ENCODE assay signal across 21 cellular contexts in the genomic region with DNA sequence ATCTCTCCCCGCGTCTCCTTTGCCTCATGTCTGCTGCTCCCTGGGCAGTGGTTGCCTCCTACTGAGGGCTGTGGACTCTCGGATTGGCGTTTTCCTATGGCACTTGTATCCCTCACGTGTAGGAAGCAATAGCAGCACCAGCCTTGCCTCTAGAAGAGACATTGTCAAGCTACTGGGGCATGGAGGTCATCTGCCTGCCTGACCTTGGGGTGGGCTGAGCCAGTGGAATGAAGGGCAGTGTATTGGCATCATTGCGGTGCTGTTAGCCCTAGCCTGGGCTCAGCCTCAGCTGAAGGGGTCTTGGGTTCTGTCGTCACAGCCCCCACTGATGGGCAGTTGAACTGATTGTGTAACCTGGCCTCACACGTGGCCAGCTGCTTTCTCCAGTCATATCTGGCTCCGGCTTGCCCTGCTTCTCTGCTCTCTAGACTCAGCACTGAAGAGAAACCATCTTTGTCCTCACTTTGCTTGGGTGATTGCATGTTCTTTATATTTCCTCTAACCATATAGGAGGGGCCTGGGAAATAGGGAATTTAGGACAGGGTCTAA. TPM values are rescaled to one million over a fixed set of nuclear protein-coding genes. Genes with fewer than 3 reads are reported as not detected.
A peak's percentile ranks its signal among the peaks of the same experiment; 100 is the strongest.
DNase-seq lines count a peak whose midpoint lies in the region; ATAC-seq, FAIRE-seq and TF ChIP-seq lines count a peak whose summit lies in the region.
"Had no signal": no experiment of that assay in that cellular context is flagged by ENCODE, and none has a peak within 500 bp of the region (broad histone marks: within the 10 kb centered on the region; RNA-seq: fewer than 3 reads in every experiment).

No MANE protein-coding gene starts in this region.

- H3K4me1 Mint-ChIP-seq in IgD-negative memory B cell, result peaks cover 0 to 6% (median 0%) of the 10 kb centered on the region in 3 donors
- H3K4me1 Mint-ChIP-seq in nephron progenitor cell, result no peaks in the 10 kb centered on the region

- H3K4me3 ChIP-seq in adrenal gland (no peak overlapping the region), bronchial epithelial cell (ENCODE audit: low read depth, low read length) (no peak overlapping the region)
- H3K4me3 ChIP-seq: BLaER1 had no signal

- H3K27me3 Mint-ChIP-seq in IgD-negative memory B cell, result no peaks in the 10 kb centered on the region
- H3K27me3 Mint-ChIP-seq in nephron progenitor cell (ENCODE audit: low read depth, poor library complexity), result no peaks in the 10 kb centered on the region
- H3K27me3 Mint-ChIP-seq: B cell; CD4-positive, CD25-positive, alpha-beta regulatory T cell had no signal

- H3K4me3 Mint-ChIP-seq in IgD-negative memory B cell (peak overlapping the region in 1 of 4 donors; percentile 56), nephron progenitor cell (no peak overlapping the region)
- H3K4me3 Mint-ChIP-seq: B cell; CD8-positive, alpha-beta T cell had no signal

- in situ Hi-C loops in ACHN (cut with HindIII; ENCODE audit: low pct_ligation_motif_present, low pct_unique_long_range_greater_than_20kb, low sequenced_read_pairs), result no loop called here

- no peak for ATAC-seq in HG02852 (IDR thresholded peaks at IDR 0.05; ENCODE audit: unreplicated experiment)
- ATAC-seq: CD8-positive, alpha-beta T cell had no signal

- H3K36me3 Mint-ChIP-seq in IgD-negative memory B cell (peaks cover 3% of the 10 kb centered on the region), nephron progenitor cell (ENCODE audit: low read depth) (peaks cover 34% of the 10 kb centered on the region)

- H3K36me3 ChIP-seq in adrenal gland (replicated peaks in 1 of 2) (peaks cover 0 to 69% of the 10 kb centered on the region in 2 donors), bronchial epithelial cell (ENCODE audit: control insufficient read depth, insufficient read depth, low read length) (peaks cover 27% of the 10 kb centered on the region)

- H3K9me3 Mint-ChIP-seq in IgD-negative memory B cell, result no peaks in the 10 kb centered on the region
- H3K9me3 Mint-ChIP-seq in nephron progenitor cell, result no peaks in the 10 kb centered on the region
- H3K9me3 Mint-ChIP-seq: CD4-positive, CD25-positive, alpha-beta regulatory T cell; CD8-positive, alpha-beta T cell had no signal

- intact Hi-C loops in adrenal gland (cut with DNase I), result loop anchor here in 1 of 2 donors (5.0 kb wide), 1 partner anchor 43 kb away; no protein-coding TSS in a partner anchor

- H3K4me1 ChIP-seq in adrenal gland (replicated peaks in 1 of 2), result peaks cover 11 to 57% of the 10 kb centered on the region in 2 donors
- H3K4me1 ChIP-seq: BLaER1, Caco-2 had no signal

- 41 to 69% (median 48%) methylated on average over 4 to 9 of the region's 9 CpGs for WGBS in adrenal gland, 4 donors

- H3K27ac ChIP-seq in adrenal gland, result peak overlapping the region in 4 of 5 donors; percentile 14 to 77 (median 72)
- H3K27ac ChIP-seq: BLaER1, C4-2B had no signal

- DNase-seq in adrenal gland (peak in 6 of 7 donors; percentile 55 to 73 (median 62)), bronchial epithelial cell (ENCODE audit: low read depth) (no peak), nephron progenitor cell (no peak), erythroblast (lab: John Stamatoyannopoulos, UW) (no peak), ACHN (no peak)
- DNase-seq: Caco-2; CD4-positive, CD25-positive, alpha-beta regulatory T cell; CD8-positive, alpha-beta T cell; DMS153; DND-41; GOT3; HCEC 1CT had no signal

- no peaks in the 10 kb centered on the region for H3K9me3 ChIP-seq in adrenal gland (replicated peaks in 1 of 3)
- H3K9me3 ChIP-seq: BLaER1, Caco-2 had no signal

- TF ChIP-seq POLR2A in adrenal gland (IDR thresholded peaks at IDR 0.05) (peak in 1 of 2 donors; percentile 10), erythroblast (IDR thresholded peaks at IDR 0.05; ENCODE audit: low read length) (no peak)

- H3K27me3 ChIP-seq in adrenal gland (no peaks in the 10 kb centered on the region), bronchial epithelial cell (ENCODE audit: control insufficient read depth, insufficient read depth, low read length) (no peaks in the 10 kb centered on the region)
- H3K27me3 ChIP-seq: BLaER1 had no signal

- peak; percentile 75 for FAIRE-seq in bronchial epithelial cell (lab: Jason Lieb, UNC)
- FAIRE-seq: G401.6, GM12892, H54 had no signal

- TF ChIP-seq CTCF in adrenal gland (IDR thresholded peaks at IDR 0.05) (no peak), bronchial epithelial cell (IDR thresholded peaks at IDR 0.05; ENCODE audit: insufficient read depth, low read length, severe bottlenecking) (no peak), nephron progenitor cell (IDR thresholded peaks at IDR 0.05) (no peak)

- H3K27ac Mint-ChIP-seq in IgD-negative memory B cell, result peak overlapping the region in 2 of 3 donors; percentile 4 to 16
- H3K27ac Mint-ChIP-seq in nephron progenitor cell, result peak overlapping the region; percentile 11
- H3K27ac Mint-ChIP-seq: B cell; CD4-positive, CD25-positive, alpha-beta regulatory T cell; CD8-positive, alpha-beta T cell had no signal

RNA-seq across cellular contexts. Expression of gene ABCF3, which starts 8.1 kb away (rescaled TPM):
- polyA plus RNA-seq in IgD-negative memory B cell (49.1 TPM), adrenal gland (100 to 1,000 TPM; 189 to 353 (median 289) TPM)
- total RNA-seq in adrenal gland (100 to 1,000 TPM; 123 to 292 (median 182) TPM), bronchial epithelial cell (40.0 and 54.2 TPM in 2 replicates)

RNA-seq across cellular contexts. Expression of gene AP2M1, which starts 19.4 kb away (rescaled TPM):
- polyA plus RNA-seq in IgD-negative memory B cell, result 249 TPM
- 100 to 1,000 TPM; 305 to 700 (median 595) TPM for total RNA-seq in adrenal gland
- 100 to 1,000 TPM; 250 to 882 (median 362) TPM for polyA plus RNA-seq in adrenal gland
- total RNA-seq in bronchial epithelial cell, result 262 and 275 TPM in 2 replicates

RNA-seq across cellular contexts. Expression of gene VWA5B2, which starts 35.3 kb away (rescaled TPM):
- 0.20 TPM for polyA plus RNA-seq in IgD-negative memory B cell
- 100 to 1,000 TPM in 3 of 8 donors, 10 to 100 TPM in 5; 12.2 to 140 (median 65.8) TPM for total RNA-seq in adrenal gland
- polyA plus RNA-seq in adrenal gland, result 1,000 to 10,000 TPM in 1 of 3 donors, 100 to 1,000 TPM in 1, 10 to 100 TPM in 1; 29.8 to 1,120 (median 268) TPM
- total RNA-seq in bronchial epithelial cell, result not detected in 2 replicates
- total RNA-seq: CD4-positive, CD25-positive, alpha-beta regulatory T cell had no signal
- polyA plus RNA-seq: AG04450 had no signal

RNA-seq across cellular contexts. Expression of gene DVL3, which starts 38.9 kb away (rescaled TPM):
- polyA plus RNA-seq in IgD-negative memory B cell (6.4 TPM), adrenal gland (10 to 100 TPM; 45.8 to 92.9 (median 69.8) TPM)
- total RNA-seq in adrenal gland (10 to 100 TPM; 39.4 to 94.1 (median 65.6) TPM), bronchial epithelial cell (22.6 and 30.2 TPM in 2 replicates)

RNA-seq across cellular contexts. Expression of gene ALG3, which starts 54.7 kb away (rescaled TPM):
- polyA plus RNA-seq in IgD-negative memory B cell (72.3 TPM), adrenal gland (10 to 100 TPM; 32.8 to 71.4 (median 42.3) TPM)
- total RNA-seq in adrenal gland (100 to 1,000 TPM in 1 of 8 donors, 10 to 100 TPM in 7; 38.3 to 107 (median 64.0) TPM), bronchial epithelial cell (21.6 and 36.9 TPM in 2 replicates)

Comparison
In these comparisons a context has a peak if more than half of its experiments do, and no peak if none do; other contexts are left out.
1. DNase-seq: peak in adrenal gland (6 of 7); none in bronchial epithelial cell (single experiment), nephron progenitor cell (single experiment), erythroblast (0 of 2) and ACHN (single experiment).
2. RNA of gene VWA5B2, which starts 35.3 kb away (total RNA-seq): 12.2 to 140 TPM in adrenal gland; not detected in bronchial epithelial cell; every median in the first group is over 10 times any median in the second.